Comparison of ENCODE assay signal across 6 cellular contexts in the genomic region with DNA sequence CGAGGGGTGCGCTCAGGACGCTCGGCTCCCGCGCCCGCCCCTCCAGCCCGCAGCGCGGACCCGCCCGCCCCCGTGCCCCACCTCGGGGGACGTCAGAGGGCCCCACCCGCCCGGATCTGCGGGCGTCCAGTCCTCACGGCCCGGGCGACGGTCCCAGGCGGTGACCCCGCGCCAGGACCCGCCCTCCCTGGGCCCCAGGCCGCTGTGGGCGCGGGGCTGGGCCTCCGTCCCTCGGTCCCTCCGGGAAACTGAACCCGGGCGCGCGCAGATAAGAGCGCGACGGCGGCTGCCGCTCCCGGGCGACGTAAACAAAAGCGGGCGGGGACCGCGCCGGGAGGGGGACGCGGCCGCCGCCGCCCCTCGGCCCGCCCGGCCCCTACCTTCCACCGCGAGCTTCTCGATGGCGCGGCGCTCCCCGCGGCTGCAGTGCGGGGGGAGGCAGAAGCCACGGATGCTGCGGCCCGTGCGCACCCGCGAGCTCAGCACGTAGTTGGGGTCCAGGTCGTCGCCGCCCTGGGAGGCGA. TPM values are rescaled to one million over a fixed set of nuclear protein-coding genes. Genes with fewer than 3 reads are reported as not detected.
A peak's percentile ranks its signal among the peaks of the same experiment; 100 is the strongest.
DNase-seq lines count a peak whose midpoint lies in the region; ATAC-seq lines count a peak whose summit lies in the region.

No MANE protein-coding gene starts in this region.

- H3K4me3 ChIP-seq in ectodermal cell (ENCODE audit: insufficient read depth, low read depth, low read length), result peak overlapping the region; percentile 67

- WGBS in ectodermal cell, 2 experiments, result 1% methylated on average over 78 of the region's 78 CpGs

- peaks cover 38% of the 10 kb centered on the region for H3K27me3 ChIP-seq in ectodermal cell (ENCODE audit: control insufficient read depth, insufficient read depth, low read length, poor library complexity, severe bottlenecking)

- H3K9me3 ChIP-seq in ectodermal cell (ENCODE audit: control insufficient read depth, low read length), result no peaks in the 10 kb centered on the region

- H3K4me1 ChIP-seq in ectodermal cell (ENCODE audit: control insufficient read depth, insufficient read depth, low read length), result peaks cover 43% of the 10 kb centered on the region

- no peak overlapping the region for H3K27ac ChIP-seq in ectodermal cell (ENCODE audit: insufficient read depth, low read depth, low read length, poor library complexity, severe bottlenecking)

- ATAC-seq in GM19324 (IDR thresholded peaks at IDR 0.05; ENCODE audit: low FRiP score, unreplicated experiment) (no peak), GM21447 (IDR thresholded peaks at IDR 0.05; ENCODE audit: unreplicated experiment) (no peak)

- H3K36me3 ChIP-seq in ectodermal cell (ENCODE audit: control insufficient read depth, insufficient read depth, low read length), result no peaks in the 10 kb centered on the region

- DNase-seq in NCI-H146 (lab: John Stamatoyannopoulos, UW), result peak; percentile 58
- no peak for DNase-seq in NCI-H146 treated with DMSO at 0.1 percent for 48 hours (lab: John Stamatoyannopoulos, UW; ENCODE audit: unreplicated experiment)
- DNase-seq in putamen (ENCODE audit: low spot score), result peak; percentile 65

RNA-seq across cellular contexts. Expression of a gene that starts 1.1 kb away (rescaled TPM):
- polyA plus RNA-seq in ectodermal cell (2013, experiment 1 of 4), result 293 TPM
- 253 TPM for polyA plus RNA-seq in ectodermal cell (2013, experiment 2 of 4)
- 281 TPM for polyA plus RNA-seq in ectodermal cell (2013, experiment 3 of 4)
- 303 TPM for polyA plus RNA-seq in ectodermal cell (2013, experiment 4 of 4)

RNA-seq across cellular contexts. Expression of a gene that starts 7.5 kb away (rescaled TPM):
- 4.6 TPM for polyA plus RNA-seq in ectodermal cell (2013, experiment 1 of 4)
- 4.4 TPM for polyA plus RNA-seq in ectodermal cell (2013, experiment 2 of 4)
- polyA plus RNA-seq in ectodermal cell (2013, experiment 3 of 4), result 3.9 TPM
- polyA plus RNA-seq in ectodermal cell (2013, experiment 4 of 4), result 3.8 TPM

RNA-seq across cellular contexts. Expression of a gene that starts 41.0 kb away (rescaled TPM):
- 28.7 TPM for polyA plus RNA-seq in ectodermal cell (2013, experiment 1 of 4)
- 26.9 TPM for polyA plus RNA-seq in ectodermal cell (2013, experiment 2 of 4)
- 18.3 TPM for polyA plus RNA-seq in ectodermal cell (2013, experiment 3 of 4)
- polyA plus RNA-seq in ectodermal cell (2013, experiment 4 of 4), result 21.0 TPM

RNA-seq across cellular contexts. Expression of a gene that starts 41.3 kb away (rescaled TPM):
- 28.8 TPM for polyA plus RNA-seq in ectodermal cell (2013, experiment 1 of 4)
- polyA plus RNA-seq in ectodermal cell (2013, experiment 2 of 4), result 32.2 TPM
- 31.8 TPM for polyA plus RNA-seq in ectodermal cell (2013, experiment 3 of 4)
- polyA plus RNA-seq in ectodermal cell (2013, experiment 4 of 4), result 51.8 TPM
